Comparison of ENCODE assay signal across 8 cellular contexts in genomic region chr18:59957957-59958356, GRCh38. TPM values are rescaled to one million over a fixed set of nuclear protein-coding genes. Genes with fewer than 3 reads are reported as not detected.
DNase-seq lines count a peak whose midpoint lies in the region; ATAC-seq, FAIRE-seq and TF ChIP-seq lines count a peak whose summit lies in the region.

No MANE protein-coding gene starts in this region.

- H3K4me2 ChIP-seq in SK-N-SH (0 out of 2 replicates have a peak overlapping the region, but pooled peaks have one; percentile 13), keratinocyte (ENCODE audit: control insufficient read depth, extremely low read depth, insufficient read depth, low read depth, low read length) (no peak overlapping the region)

- H3K4me3 ChIP-seq in SK-N-SH (ENCODE audit: low read depth in 2 of 2, low read length in 1 of 2) (no peak overlapping the region), keratinocyte (ENCODE audit: control insufficient read depth in 2 of 3, extremely low read depth in 1 of 3, insufficient read depth in 2 of 3, low read depth in 1 of 3, low read length in 3 of 3) (no peak overlapping the region)

- FAIRE-seq in keratinocyte (lab: Jason Lieb, UNC), result peak; percentile 89

- peak; percentile 41 for ATAC-seq in GM21515 (IDR thresholded peaks at IDR 0.05; ENCODE audit: unreplicated experiment)

- peak; percentile 60 to 74; a peak in 3 of 4 replicates for TF ChIP-seq EP300 in SK-N-SH (IDR thresholded peaks at IDR 0.05; ENCODE audit: borderline replicate concordance in 1 of 2, low read depth in 1 of 2, low read length in 1 of 2)

- no peaks in the 10 kb centered on the region for H3K9me1 ChIP-seq in keratinocyte (ENCODE audit: control insufficient read depth, extremely low read depth, insufficient read depth, low read length)

- no peaks in the 10 kb centered on the region for H3K27me3 ChIP-seq in SK-N-SH (ENCODE audit: insufficient read depth)
- no peaks in the 10 kb centered on the region for H3K27me3 ChIP-seq in keratinocyte (ENCODE audit: control insufficient read depth, extremely low read depth, insufficient read depth, low read length)

- H3K9ac ChIP-seq in SK-N-SH (no peak overlapping the region), keratinocyte (ENCODE audit: control insufficient read depth, extremely low read depth, insufficient read depth, low read length) (no peak overlapping the region)

- TF ChIP-seq CTCF in C4-2B (conservative IDR thresholded peaks at IDR 0.05) (no peak), SK-N-SH (IDR thresholded peaks at IDR 0.05) (no peak), keratinocyte (optimal IDR thresholded peaks at IDR 0.05 in 1 of 3, IDR thresholded peaks at IDR 0.05 in 1 of 3, conservative IDR thresholded peaks at IDR 0.05 in 1 of 3; ENCODE audit: extremely low read depth in 1 of 3, insufficient read depth in 2 of 3, low read length in 3 of 3) (no peak)

- TF ChIP-seq RAD21 in SK-N-SH (IDR thresholded peaks at IDR 0.05; ENCODE audit: low read length), result peak; percentile 40

- WGBS in SK-N-SH (ENCODE audit: low lambda C conversion rate), result 10% methylated on average over 2 of the region's 2 CpGs

- H4K20me1 ChIP-seq in SK-N-SH (ENCODE audit: insufficient read depth), result no peaks in the 10 kb centered on the region
- H4K20me1 ChIP-seq in keratinocyte (ENCODE audit: control insufficient read depth, extremely low read depth, insufficient read depth, low read length), result no peaks in the 10 kb centered on the region

- H3K36me3 ChIP-seq in SK-N-SH (replicated peaks in 1 of 2; ENCODE audit: control insufficient read depth in 1 of 2, insufficient read depth in 2 of 2, low read length in 1 of 2), result no peaks in the 10 kb centered on the region
- H3K36me3 ChIP-seq in keratinocyte (ENCODE audit: control insufficient read depth in 2 of 2, extremely low read depth in 1 of 2, insufficient read depth in 2 of 2, low read length in 2 of 2), result no peaks in the 10 kb centered on the region

- POLR2A ChIA-PET in SK-N-SH (lab: Yijun Ruan, JAX), result interaction anchor here (0.6 to 1.3 kb wide), 3 partner anchors 12 to 71 kb away, joined by 3 to 8 read pairs (median 3); partner anchors contain the start of gene PMAIP1

- H3K4me1 ChIP-seq in SK-N-SH (ENCODE audit: control insufficient read depth in 1 of 2, insufficient read depth in 2 of 2, low read depth in 1 of 2, low read length in 1 of 2) (peaks cover 12 to 20% of the 10 kb centered on the region in 2 experiments), keratinocyte (ENCODE audit: control insufficient read depth, extremely low read depth, insufficient read depth, low read length) (peaks cover 58% of the 10 kb centered on the region)

- CTCF ChIA-PET in SK-N-SH (lab: Yijun Ruan, JAX), result interaction anchor here (0.8 kb wide), 1 partner anchor 9 kb away, joined by 5 read pairs; no protein-coding TSS in a partner anchor

- peak; percentile 98 for DNase-seq in NCI-H1105 (lab: John Stamatoyannopoulos, UW)
- DNase-seq in SK-N-SH, result peak; percentile 78
- DNase-seq in keratinocyte (ENCODE audit: low read depth, low spot score), result no peak
- no peak for DNase-seq in activated T-cell treated with anti-CD3 and anti-CD28 coated beads for 4 hours
- DNase-seq in DMS114 treated with DMSO at 0.1 percent for 48 hours (lab: John Stamatoyannopoulos, UW; ENCODE audit: unreplicated experiment), result no peak
- no peak for DNase-seq in C1 segment of cervical spinal cord (lab: John Stamatoyannopoulos, UW)

- H3K9me2 ChIP-seq in SK-N-SH, result no peaks in the 10 kb centered on the region

- dilution Hi-C loops in keratinocyte (cut with MboI; ENCODE audit: extremely low pct_ligation_motif_present, low sequenced_read_pairs), result no loop called here

- H3K9me3 ChIP-seq in SK-N-SH (no peaks in the 10 kb centered on the region), keratinocyte (ENCODE audit: control insufficient read depth, low read depth, low read length) (no peaks in the 10 kb centered on the region)

- H2AFZ ChIP-seq in SK-N-SH (ENCODE audit: low read depth), result no peak overlapping the region
- no peak overlapping the region for H2AFZ ChIP-seq in keratinocyte (ENCODE audit: control insufficient read depth, low read length)

- H3K79me2 ChIP-seq in SK-N-SH (ENCODE audit: insufficient read depth) (no peaks in the 10 kb centered on the region), keratinocyte (ENCODE audit: control insufficient read depth, insufficient read depth, low read length) (no peaks in the 10 kb centered on the region)

- peaks cover 25% of the 10 kb centered on the region for H3F3A ChIP-seq in SK-N-SH (replicated peaks; ENCODE audit: insufficient read depth)

- H3K27ac ChIP-seq in C4-2B (peak overlapping the region; percentile 29; the same call in 1 of the 2 replicates), SK-N-SH (ENCODE audit: low read depth in 2 of 2, low read length in 1 of 2) (peak overlapping the region; percentile 18 to 88; a peak in 3 of 4 replicates), keratinocyte (ENCODE audit: control insufficient read depth, insufficient read depth, low read length) (no peak overlapping the region)

TF ChIP-seq in SK-N-SH, 30 proteins besides CTCF, POLR2A, EP300 and RAD21 (continues in another document):
- TF ChIP-seq JUND (IDR thresholded peaks at IDR 0.05), result peak; percentile 36
- TF ChIP-seq IRF3 (IDR thresholded peaks at IDR 0.05; ENCODE audit: low read depth, low read length), result no peak
- peak; percentile 71; the same call in 1 of the 2 replicates for TF ChIP-seq PBX3 (IDR thresholded peaks at IDR 0.05)
- peak; percentile 60; the same call in 1 of the 2 replicates for TF ChIP-seq RXRA (IDR thresholded peaks at IDR 0.05; ENCODE audit: borderline replicate concordance, low read depth)
- TF ChIP-seq POLR2AphosphoS5 (IDR thresholded peaks at IDR 0.05; ENCODE audit: low read depth, low read length), result peak; percentile 42; the same call in 1 of the 2 replicates
- no peak for TF ChIP-seq ELF1 (IDR thresholded peaks at IDR 0.05)
- peak; percentile 91 for TF ChIP-seq TCF12 (IDR thresholded peaks at IDR 0.05)
- peak; percentile 93 for TF ChIP-seq NFIC (IDR thresholded peaks at IDR 0.05; ENCODE audit: borderline replicate concordance)
- no peak for TF ChIP-seq YY1 (IDR thresholded peaks at IDR 0.05; ENCODE audit: low read depth)
- TF ChIP-seq ZBTB33 (IDR thresholded peaks at IDR 0.05; ENCODE audit: borderline replicate concordance, low read depth), result no peak
- TF ChIP-seq USF1 (IDR thresholded peaks at IDR 0.05; ENCODE audit: borderline replicate concordance, low read depth), result no peak
- peak; percentile 91 for TF ChIP-seq RCOR1 (IDR thresholded peaks at IDR 0.05; ENCODE audit: low read length)
- no peak for TF ChIP-seq EZH2phosphoT487 (IDR thresholded peaks at IDR 0.05; ENCODE audit: borderline replicate concordance, low read depth)
- TF ChIP-seq SMC3 (IDR thresholded peaks at IDR 0.05; ENCODE audit: low read depth, low read length), result peak; percentile 25; the same call in 1 of the 2 replicates

RNA-seq across cellular contexts. Expression of gene PMAIP1, which starts 58.2 kb away (rescaled TPM):
- polyA plus RNA-seq in SK-N-SH (2012; rRNA removed) (74.5 and 76.9 TPM in 2 replicates), keratinocyte (24.1 to 49.1 TPM (median 31.8 TPM) in 3 replicates)
- polyA plus RNA-seq in SK-N-SH (2012; cell fraction: cytosol; rRNA removed), result 79.4 and 117 TPM in 2 replicates
- polyA plus RNA-seq in SK-N-SH (2012; cell fraction: nucleus; rRNA removed), result 37.4 and 69.3 TPM in 2 replicates
- 38.1 TPM for polyA plus RNA-seq in keratinocyte (2011; ENCODE audit: low read depth)
- 21.5 and 27.2 TPM in 2 replicates for polyA plus RNA-seq in keratinocyte (2011; cell fraction: cytosol; rRNA removed)
- 42.2 and 47.9 TPM in 2 replicates for polyA plus RNA-seq in keratinocyte (2011; cell fraction: nucleus; rRNA removed)
- polyA plus RNA-seq in keratinocyte (2012; ENCODE audit: low replicate concordance), result 25.9 and 53.6 TPM in 2 replicates
- polyA minus RNA-seq in keratinocyte, result 3.7 to 11.4 TPM (median 10.4 TPM) in 3 replicates
- 23.8 TPM for polyA minus RNA-seq in keratinocyte (2011; cell fraction: cytosol; rRNA and poly(A)+ RNA removed)
- 23.4 and 28.2 TPM in 2 replicates for polyA minus RNA-seq in keratinocyte (2011; cell fraction: nucleus; rRNA and poly(A)+ RNA removed)

Comparison
In these comparisons a context has a peak if more than half of its experiments do, and no peak if none do; other contexts are left out.
1. DNase-seq: peak in NCI-H1105 (single experiment) and SK-N-SH (single experiment); none in keratinocyte (single experiment), activated T-cell treated with anti-CD3 and anti-CD28 coated beads for 4 hours (single experiment), DMS114 treated with DMSO at 0.1 percent for 48 hours (single experiment) and C1 segment of cervical spinal cord (0 of 14).